Comparison of ENCODE assay signal across 1 cellular context in genomic region chr7:150447966-150448788, GRCh38.
TF ChIP-seq lines count a peak whose summit lies in the region.

No MANE protein-coding gene starts in this region.

TF ChIP-seq in GM23338, 12 proteins besides CTCF, POLR2A, EP300 and RAD21 (continued from another document):
- TF ChIP-seq ZNF462 (CRISPR knock-in tag; IDR thresholded peaks at IDR 0.05) = no peak
- no peak for TF ChIP-seq STAT1 (IDR thresholded peaks at IDR 0.05; ENCODE audit: unreplicated experiment)
- no peak for TF ChIP-seq NANOG (IDR thresholded peaks at IDR 0.05; ENCODE audit: borderline replicate concordance)
- TF ChIP-seq, protein P1, sequence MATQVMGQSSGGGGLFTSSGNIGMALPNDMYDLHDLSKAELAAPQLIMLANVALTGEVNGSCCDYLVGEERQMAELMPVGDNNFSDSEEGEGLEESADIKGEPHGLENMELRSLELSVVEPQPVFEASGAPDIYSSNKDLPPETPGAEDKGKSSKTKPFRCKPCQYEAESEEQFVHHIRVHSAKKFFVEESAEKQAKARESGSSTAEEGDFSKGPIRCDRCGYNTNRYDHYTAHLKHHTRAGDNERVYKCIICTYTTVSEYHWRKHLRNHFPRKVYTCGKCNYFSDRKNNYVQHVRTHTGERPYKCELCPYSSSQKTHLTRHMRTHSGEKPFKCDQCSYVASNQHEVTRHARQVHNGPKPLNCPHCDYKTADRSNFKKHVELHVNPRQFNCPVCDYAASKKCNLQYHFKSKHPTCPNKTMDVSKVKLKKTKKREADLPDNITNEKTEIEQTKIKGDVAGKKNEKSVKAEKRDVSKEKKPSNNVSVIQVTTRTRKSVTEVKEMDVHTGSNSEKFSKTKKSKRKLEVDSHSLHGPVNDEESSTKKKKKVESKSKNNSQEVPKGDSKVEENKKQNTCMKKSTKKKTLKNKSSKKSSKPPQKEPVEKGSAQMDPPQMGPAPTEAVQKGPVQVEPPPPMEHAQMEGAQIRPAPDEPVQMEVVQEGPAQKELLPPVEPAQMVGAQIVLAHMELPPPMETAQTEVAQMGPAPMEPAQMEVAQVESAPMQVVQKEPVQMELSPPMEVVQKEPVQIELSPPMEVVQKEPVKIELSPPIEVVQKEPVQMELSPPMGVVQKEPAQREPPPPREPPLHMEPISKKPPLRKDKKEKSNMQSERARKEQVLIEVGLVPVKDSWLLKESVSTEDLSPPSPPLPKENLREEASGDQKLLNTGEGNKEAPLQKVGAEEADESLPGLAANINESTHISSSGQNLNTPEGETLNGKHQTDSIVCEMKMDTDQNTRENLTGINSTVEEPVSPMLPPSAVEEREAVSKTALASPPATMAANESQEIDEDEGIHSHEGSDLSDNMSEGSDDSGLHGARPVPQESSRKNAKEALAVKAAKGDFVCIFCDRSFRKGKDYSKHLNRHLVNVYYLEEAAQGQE (IDR thresholded peaks at IDR 0.05; ENCODE audit: unreplicated experiment) = no peak
- TF ChIP-seq ZNF331 (CRISPR knock-in tag; IDR thresholded peaks at IDR 0.05; ENCODE audit: low read depth) = no peak
TF ChIP-seq in GM23338: peak in this region for 0.
